1 cellular context compared by ENCODE assay signal in the genomic region with DNA sequence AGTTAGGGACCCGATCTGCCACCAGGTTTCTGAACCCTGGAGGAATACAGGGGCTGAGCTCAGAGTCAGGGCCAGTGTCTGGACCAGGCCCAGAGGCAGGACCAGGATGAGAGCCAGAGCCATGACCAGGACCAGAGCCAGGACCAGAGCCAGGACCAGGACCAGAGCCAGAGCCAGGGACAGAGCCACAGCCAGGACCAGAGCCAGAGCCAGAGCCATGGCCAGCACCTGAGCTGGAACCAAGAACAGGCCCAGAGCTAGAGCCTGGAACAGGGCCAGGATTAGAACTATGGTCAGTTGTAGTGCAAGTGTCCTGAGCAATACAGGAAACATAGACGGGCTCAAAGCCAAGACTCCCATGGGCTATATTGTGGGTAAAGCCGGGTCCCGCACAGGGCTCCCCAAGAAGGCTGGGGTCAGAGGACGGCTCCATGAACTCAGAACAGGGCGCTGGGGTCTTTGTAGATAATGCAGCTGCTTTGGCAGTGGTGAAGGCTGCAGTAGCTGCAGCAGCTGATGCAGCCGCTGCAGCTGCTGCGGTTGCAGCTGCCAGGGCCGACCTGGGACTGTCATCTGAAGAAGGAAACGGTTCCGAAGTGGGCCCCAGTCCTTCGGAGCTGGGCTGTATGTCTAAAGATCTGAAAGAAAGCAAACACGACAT.
TF ChIP-seq lines count a peak whose summit lies in the region.

No MANE protein-coding gene starts in this region.

TF ChIP-seq in endothelial cell of umbilical vein, 7 proteins besides CTCF, POLR2A, EP300 and RAD21:
- TF ChIP-seq JUN (IDR thresholded peaks at IDR 0.05; ENCODE audit: borderline replicate concordance, insufficient read depth, insufficient read length, low read depth) = no peak
- no peak for TF ChIP-seq GATA2 (IDR thresholded peaks at IDR 0.05; ENCODE audit: insufficient read depth, insufficient read length, low read depth, low read length)
- TF ChIP-seq, protein P1, sequence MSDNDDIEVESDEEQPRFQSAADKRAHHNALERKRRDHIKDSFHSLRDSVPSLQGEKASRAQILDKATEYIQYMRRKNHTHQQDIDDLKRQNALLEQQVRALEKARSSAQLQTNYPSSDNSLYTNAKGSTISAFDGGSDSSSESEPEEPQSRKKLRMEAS (IDR thresholded peaks at IDR 0.05; ENCODE audit: insufficient read depth, insufficient read length) = no peak
- no peak for TF ChIP-seq MYC (IDR thresholded peaks at IDR 0.05; ENCODE audit: low read depth, low read length)
- TF ChIP-seq EZH2 (IDR thresholded peaks at IDR 0.05; ENCODE audit: borderline replicate concordance, low read depth, low read length, severe bottlenecking) = no peak
- TF ChIP-seq POLR2AphosphoS5 (IDR thresholded peaks at IDR 0.05; ENCODE audit: insufficient read depth, low read depth, low read length) = no peak
- TF ChIP-seq FOS (IDR thresholded peaks at IDR 0.05; ENCODE audit: borderline replicate concordance, insufficient read depth, low read length) = no peak
